ENCODE assay signal across 11 cellular contexts in genomic region chr3:47227678-47228077, GRCh38. TPM values are rescaled to one million over a fixed set of nuclear protein-coding genes. Genes with fewer than 3 reads are reported as not detected.
DNase-seq lines count a peak whose midpoint lies in the region; ATAC-seq, FAIRE-seq and TF ChIP-seq lines count a peak whose summit lies in the region.
"Had no signal": no experiment of that assay in that cellular context is flagged by ENCODE, and none has a peak within 500 bp of the region (broad histone marks: within the 10 kb centered on the region; RNA-seq: fewer than 3 reads in every experiment).

No MANE protein-coding gene starts in this region.

- WGBS in mesenchymal stem cell = 81% methylated on average over 7 of the region's 7 CpGs

- H2BK12ac ChIP-seq in mesenchymal stem cell (ENCODE audit: low read length in 2 of 2) = no peak overlapping the region

- no peaks in the 10 kb centered on the region for H3K4me1 Mint-ChIP-seq in activated CD4-positive, alpha-beta T cell treated with anti-CD3 and anti-CD28 coated beads, Interleukin-2, amount 10 ng/mL, durations not matched to agents 7 days and 5 days

- no peak overlapping the region for H3K14ac ChIP-seq in mesenchymal stem cell (ENCODE audit: low read length in 2 of 2)

- peaks cover 35% of the 10 kb centered on the region for H3K4me1 ChIP-seq in OCI-LY3 (ENCODE audit: low read length)
- H3K4me1 ChIP-seq in mesenchymal stem cell (ENCODE audit: control insufficient read depth, insufficient read depth, low read depth, low read length) = no peaks in the 10 kb centered on the region

- no peak overlapping the region for H2BK15ac ChIP-seq in mesenchymal stem cell (ENCODE audit: low read depth, poor library complexity, severe bottlenecking)

- H2AK5ac ChIP-seq in mesenchymal stem cell (ENCODE audit: low read length, severe bottlenecking) = no peak overlapping the region

- H3K79me1 ChIP-seq in mesenchymal stem cell (replicated peaks; ENCODE audit: low read length, poor library complexity, severe bottlenecking) = no peaks in the 10 kb centered on the region

- H3K27ac ChIP-seq in OCI-LY3 (ENCODE audit: low read length) (peak overlapping the region; percentile 3; the same call in 1 of the 2 replicates), mesenchymal stem cell (ENCODE audit: low read length, poor library complexity, severe bottlenecking) (no peak overlapping the region)

- peak; percentile 9 for DNase-seq in mesenchymal stem cell
- no peak for DNase-seq in activated naive CD4-positive, alpha-beta T cell (lab: John Stamatoyannopoulos, UW)
- DNase-seq in activated CD4-positive, alpha-beta T cell treated with anti-CD3 and anti-CD28 coated beads, Interleukin-2, amount 10 ng/mL, durations not matched to agents 7 days and 5 days = no peak
- DNase-seq in urothelium cell line (ENCODE audit: low spot score) = no peak
- DNase-seq in DMS79 treated with DMSO at 0.1 percent for 48 hours (lab: John Stamatoyannopoulos, UW) = no peak
- DNase-seq: activated T-cell treated with anti-CD3 and anti-CD28 coated beads, Interleukin-2, amount 50 U/mL, for 72 hours; DND-41; mammary epithelial cell had no signal

- H2BK5ac ChIP-seq in mesenchymal stem cell (ENCODE audit: low read depth, low read length, poor library complexity, severe bottlenecking) = no peak overlapping the region

- H3K4me3 ChIP-seq in OCI-LY3 (ENCODE audit: low read length) = peak overlapping the region; percentile 41
- peak overlapping the region in 1 of 2 experiments; percentile 39 for H3K4me3 ChIP-seq in mesenchymal stem cell (ENCODE audit: insufficient read depth in 1 of 2, low read depth in 1 of 2, low read length in 2 of 2)

- no peaks in the 10 kb centered on the region for H3K36me3 ChIP-seq in OCI-LY3 (replicated peaks; ENCODE audit: low read depth, low read length)
- no peaks in the 10 kb centered on the region for H3K36me3 ChIP-seq in mesenchymal stem cell (ENCODE audit: control insufficient read depth in 1 of 2, insufficient read depth in 2 of 2, low read depth in 1 of 2, low read length in 2 of 2)

- CTCF ChIA-PET in activated CD4-positive, alpha-beta T cell treated with anti-CD3 and anti-CD28 coated beads, Interleukin-2, amount 10 ng/mL, durations not matched to agents 7 days and 5 days (lab: Charles Lee) = no interaction called here

- H3K4me2 ChIP-seq in OCI-LY3 (ENCODE audit: low read length) (peak overlapping the region; percentile 59), mesenchymal stem cell (ENCODE audit: low read length, poor library complexity, severe bottlenecking) (no peak overlapping the region)

- no peak overlapping the region for H3K27ac Mint-ChIP-seq in activated CD4-positive, alpha-beta T cell treated with anti-CD3 and anti-CD28 coated beads, Interleukin-2, amount 10 ng/mL, durations not matched to agents 7 days and 5 days
- H3K27ac Mint-ChIP-seq: activated T-cell treated with anti-CD3 and anti-CD28 coated beads, Interleukin-2, amount 50 U/mL, for 72 hours had no signal

- no peaks in the 10 kb centered on the region for H3K36me3 Mint-ChIP-seq in activated CD4-positive, alpha-beta T cell treated with anti-CD3 and anti-CD28 coated beads, Interleukin-2, amount 10 ng/mL, durations not matched to agents 7 days and 5 days (ENCODE audit: low read depth)

- peak overlapping the region; percentile 27 for H4K8ac ChIP-seq in mesenchymal stem cell (ENCODE audit: low read length)

- no peak overlapping the region for H4K91ac ChIP-seq in mesenchymal stem cell (ENCODE audit: low read length)

- no peaks in the 10 kb centered on the region for H4K20me1 ChIP-seq in OCI-LY3 (ENCODE audit: insufficient read depth, low read length)

- no peaks in the 10 kb centered on the region for H3K79me2 ChIP-seq in OCI-LY3 (ENCODE audit: low read length)

- H3K27me3 ChIP-seq in OCI-LY3 (ENCODE audit: low read depth, low read length) (0 out of 2 replicates have a peak, but pooled peaks cover 9% of the 10 kb centered on the region), mesenchymal stem cell (ENCODE audit: control insufficient read depth in 1 of 2, insufficient read depth in 1 of 2, low read length in 2 of 2) (no peaks in the 10 kb centered on the region)

- H3K23ac ChIP-seq in mesenchymal stem cell (ENCODE audit: low read length in 2 of 2) = no peak overlapping the region

- peak; percentile 72 for ATAC-seq in GM18502 (IDR thresholded peaks at IDR 0.05; ENCODE audit: poor library complexity, unreplicated experiment)
- peak; percentile 80 for ATAC-seq in HG02610 (IDR thresholded peaks at IDR 0.05; ENCODE audit: unreplicated experiment)
- ATAC-seq: activated T-cell treated with anti-CD3 and anti-CD28 coated beads, Interleukin-2, amount 50 U/mL, for 72 hours had no signal

- H3K4ac ChIP-seq in mesenchymal stem cell (ENCODE audit: low read depth in 1 of 2, low read length in 2 of 2) = no peak overlapping the region

- H3K4me3 Mint-ChIP-seq in activated CD4-positive, alpha-beta T cell treated with anti-CD3 and anti-CD28 coated beads, Interleukin-2, amount 10 ng/mL, durations not matched to agents 7 days and 5 days = no peak overlapping the region
- H3K4me3 Mint-ChIP-seq: activated T-cell treated with anti-CD3 and anti-CD28 coated beads, Interleukin-2, amount 50 U/mL, for 72 hours had no signal

- FAIRE-seq in urothelium cell line (lab: Jason Lieb, UNC) = no peak

- H3K9me3 ChIP-seq in OCI-LY3 (ENCODE audit: insufficient read depth, low read length) (no peaks in the 10 kb centered on the region), mesenchymal stem cell (ENCODE audit: control insufficient read depth, low read length) (no peaks in the 10 kb centered on the region)

- 0 out of 2 replicates have a peak overlapping the region, but pooled peaks have one; percentile 4 for H2AFZ ChIP-seq in OCI-LY3 (ENCODE audit: low read depth, low read length)
- no peak overlapping the region for H2AFZ ChIP-seq in mesenchymal stem cell (ENCODE audit: low read depth, low read length)

- H3K9ac ChIP-seq in OCI-LY3 (ENCODE audit: low read length) (peak overlapping the region; percentile 20; the same call in 1 of the 2 replicates), mesenchymal stem cell (ENCODE audit: low read length) (peak overlapping the region; percentile 71)

- H3K9me3 Mint-ChIP-seq in activated CD4-positive, alpha-beta T cell treated with anti-CD3 and anti-CD28 coated beads, Interleukin-2, amount 10 ng/mL, durations not matched to agents 7 days and 5 days = no peaks in the 10 kb centered on the region
- H3K9me3 Mint-ChIP-seq: activated T-cell treated with anti-CD3 and anti-CD28 coated beads, Interleukin-2, amount 50 U/mL, for 72 hours had no signal

- POLR2A ChIA-PET in activated CD4-positive, alpha-beta T cell treated with anti-CD3 and anti-CD28 coated beads, Interleukin-2, amount 10 ng/mL, durations not matched to agents 7 days and 5 days (lab: Charles Lee) = no interaction called here

- no peak overlapping the region for H2BK120ac ChIP-seq in mesenchymal stem cell (ENCODE audit: low read depth, low read length)

- peak; percentile 16; the same call in 1 of the 2 replicates for TF ChIP-seq CTCF in OCI-LY3 (IDR thresholded peaks at IDR 0.05; ENCODE audit: low read depth, low read length)

- H3K27me3 Mint-ChIP-seq in activated CD4-positive, alpha-beta T cell treated with anti-CD3 and anti-CD28 coated beads, Interleukin-2, amount 10 ng/mL, durations not matched to agents 7 days and 5 days = no peaks in the 10 kb centered on the region

- no peak overlapping the region for H3K18ac ChIP-seq in mesenchymal stem cell (ENCODE audit: low read depth in 1 of 2, low read length in 2 of 2)

RNA-seq across cellular contexts. Expression of gene KIF9, which starts 54.9 kb away (rescaled TPM):
- 6.5 TPM for polyA plus RNA-seq in mesenchymal stem cell (2013, experiment 1 of 2)
- polyA plus RNA-seq in mesenchymal stem cell (2013, experiment 2 of 2) = 6.5 TPM
- total RNA-seq in activated CD4-positive, alpha-beta T cell treated with anti-CD3 and anti-CD28 coated beads, Interleukin-2, amount 10 ng/mL, durations not matched to agents 7 days and 5 days = 1 to 10 TPM; 3.6 to 3.9 TPM

RNA-seq across cellular contexts. Expression of gene KLHL18, which starts 55.1 kb away (rescaled TPM):
- 10.2 TPM for polyA plus RNA-seq in mesenchymal stem cell (2013, experiment 1 of 2)
- 10.3 TPM for polyA plus RNA-seq in mesenchymal stem cell (2013, experiment 2 of 2)
- 10 to 100 TPM; 21.4 to 24.8 TPM for total RNA-seq in activated CD4-positive, alpha-beta T cell treated with anti-CD3 and anti-CD28 coated beads, Interleukin-2, amount 10 ng/mL, durations not matched to agents 7 days and 5 days
